In genomic region chr2:140597836-140598235, GRCh38 we compare ENCODE assay signal across 22 cellular contexts.
DNase-seq lines count a peak whose midpoint lies in the region; ATAC-seq and TF ChIP-seq lines count a peak whose summit lies in the region.
"Had no signal": no experiment of that assay in that cellular context is flagged by ENCODE, and none has a peak within 500 bp of the region (broad histone marks: within the 10 kb centered on the region; RNA-seq: fewer than 3 reads in every experiment).

No MANE protein-coding gene starts in this region.

- H3K36me3 ChIP-seq in H7 (replicated peaks; ENCODE audit: control insufficient read depth, insufficient read depth, low read length) (no peaks in the 10 kb centered on the region), iPS DF 6.9 (ENCODE audit: control insufficient read depth, insufficient read depth, low read length) (no peaks in the 10 kb centered on the region), upper lobe of right lung (no peaks in the 10 kb centered on the region), tibial nerve (no peaks in the 10 kb centered on the region)
- H3K36me3 ChIP-seq: BLaER1 treated with 17β-estradiol and CSF1 and Interleukin-3, amounts not matched to agents 10 nM and 100 nM; SJCRH30 had no signal

- no peaks in the 10 kb centered on the region for H3K4me1 ChIP-seq in iPS DF 6.9 (ENCODE audit: control insufficient read depth, insufficient read depth, low read length)
- H3K4me1 ChIP-seq in upper lobe of right lung: no peaks in the 10 kb centered on the region
- H3K4me1 ChIP-seq in tibial nerve: no peaks in the 10 kb centered on the region
- H3K4me1 ChIP-seq: BLaER1 treated with 17β-estradiol and CSF1 and Interleukin-3, amounts not matched to agents 10 nM and 100 nM; SJCRH30 had no signal

- TF ChIP-seq CTCF in upper lobe of right lung (IDR thresholded peaks at IDR 0.05) (no peak), tibial nerve (IDR thresholded peaks at IDR 0.05) (no peak)

- H3K27me3 ChIP-seq in H7 (ENCODE audit: control insufficient read depth, insufficient read depth, low read length) (no peaks in the 10 kb centered on the region), iPS DF 6.9 (ENCODE audit: control insufficient read depth, insufficient read depth, low read length) (no peaks in the 10 kb centered on the region), upper lobe of right lung (no peaks in the 10 kb centered on the region), tibial nerve (no peaks in the 10 kb centered on the region)
- H3K27me3 ChIP-seq: BLaER1 treated with 17β-estradiol and CSF1 and Interleukin-3, amounts not matched to agents 10 nM and 100 nM; SJCRH30 had no signal

- TF ChIP-seq POLR2A in tibial nerve (IDR thresholded peaks at IDR 0.05): no peak

- DNase-seq in H7 (peak; percentile 3), OCI-M1 (lab: John Stamatoyannopoulos, UW) (peak; percentile 7), iPS DF 6.9 (ENCODE audit: low read depth, low spot score) (peak; percentile 13), upper lobe of right lung (no peak), cardiac septum (ENCODE audit: low spot score) (no peak), tibial nerve (ENCODE audit: low spot score in 2 of 2) (no peak), Ammon's horn (ENCODE audit: low spot score) (no peak)
- DNase-seq: CD8-positive, alpha-beta memory T cell; EL; HFFc6; KBM-7; MM.1S; NCI-H1092 treated with DMSO at 0.1 percent for 48 hours; NCI-H1436 treated with DMSO at 0.1 percent for 48 hours; NCI-H2029; NCI-H2227 treated with DMSO at 0.1 percent for 48 hours; NCI-H510A; NCI-H748 treated with DMSO at 0.1 percent for 48 hours; SJCRH30; T-helper 1 cell had no signal

- H3K9me3 ChIP-seq in iPS DF 6.9 (ENCODE audit: control insufficient read depth, insufficient read depth, low read length) (no peaks in the 10 kb centered on the region), upper lobe of right lung (no peaks in the 10 kb centered on the region), tibial nerve (no peaks in the 10 kb centered on the region)
- H3K9me3 ChIP-seq: BLaER1 treated with 17β-estradiol and CSF1 and Interleukin-3, amounts not matched to agents 10 nM and 100 nM; SJCRH30 had no signal

- H3K4me3 ChIP-seq in H7 (ENCODE audit: insufficient read depth, low read depth, low read length) (no peak overlapping the region), iPS DF 6.9 (ENCODE audit: low read length) (no peak overlapping the region), upper lobe of right lung (no peak overlapping the region), tibial nerve (no peak overlapping the region)
- H3K4me3 ChIP-seq: BLaER1 treated with 17β-estradiol and CSF1 and Interleukin-3, amounts not matched to agents 10 nM and 100 nM; SJCRH30 had no signal

- peak; percentile 28 for ATAC-seq in upper lobe of right lung

- H3K27ac ChIP-seq in iPS DF 6.9 (ENCODE audit: low read length): no peak overlapping the region
- H3K27ac ChIP-seq in upper lobe of right lung: no peak overlapping the region
- H3K27ac ChIP-seq in tibial nerve: no peak overlapping the region
- H3K27ac ChIP-seq: BLaER1 treated with 17β-estradiol and CSF1 and Interleukin-3, amounts not matched to agents 10 nM and 100 nM; HL-60; SJCRH30 had no signal

- no CpG with 5 or more reads among the region's 1 CpG for WGBS in iPS DF 6.9 (ENCODE audit: insufficient coverage, insufficient read length)
- WGBS in tibial nerve, 2 donors: 88 to 93% methylated on average over 1 of the region's 1 CpG

- TF ChIP-seq EP300 in tibial nerve (IDR thresholded peaks at IDR 0.05): no peak

- intact Hi-C loops in upper lobe of right lung (cut with DNase I) (no loop called here), cardiac septum (cut with DNase I) (no loop called here)

Comparison
In these comparisons a context has a peak if more than half of its experiments do, and no peak if none do; other contexts are left out.
1. DNase-seq: peak in H7 (single experiment), OCI-M1 (single experiment) and iPS DF 6.9 (single experiment); none in upper lobe of right lung (single experiment), cardiac septum (single experiment), tibial nerve (0 of 2) and Ammon's horn (single experiment).